ENCODE assay signal across 11 cellular contexts in the genomic region with DNA sequence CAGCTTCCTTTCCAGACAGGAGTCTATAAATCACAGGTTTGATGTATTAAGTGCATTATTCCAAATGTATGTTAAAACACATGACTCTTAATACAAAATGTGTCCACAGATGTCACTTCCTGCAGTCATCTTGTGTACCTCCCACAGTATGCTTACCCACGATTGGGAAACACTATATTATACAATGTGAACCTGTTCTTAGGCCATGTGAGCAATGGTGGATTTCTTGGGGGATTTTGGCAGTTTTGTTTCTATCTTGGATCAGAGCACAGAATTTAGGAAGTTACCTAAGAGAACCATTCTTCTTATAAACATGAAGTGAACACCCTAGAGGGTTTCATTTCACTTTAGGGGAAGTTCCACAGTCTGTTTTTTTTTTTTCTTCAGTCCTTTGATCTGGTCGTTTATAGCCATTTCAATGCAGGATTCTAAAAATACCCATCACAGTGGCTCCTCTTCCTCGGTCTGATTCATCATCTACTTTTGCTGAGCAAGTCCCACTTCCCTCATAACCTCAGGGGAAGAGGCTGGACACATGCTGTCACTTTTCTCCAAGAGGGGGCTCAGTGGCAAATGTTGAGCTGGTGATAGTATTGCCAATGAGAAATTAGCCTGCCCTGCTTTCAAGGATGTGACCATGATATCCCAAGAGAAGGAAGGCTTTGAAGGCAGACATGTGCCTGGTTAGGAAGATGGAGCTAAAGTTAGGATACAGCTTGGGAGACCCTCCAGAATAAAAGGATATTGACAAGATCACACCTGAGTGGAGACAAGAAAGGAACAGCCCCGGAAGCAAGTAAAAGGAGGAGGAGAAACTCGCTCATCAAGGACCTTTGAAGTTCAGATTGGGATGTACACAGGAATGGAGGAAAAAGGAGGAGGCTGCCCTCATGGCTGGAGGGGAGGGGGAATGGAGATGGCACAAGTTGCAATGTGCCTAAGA. TPM values are rescaled to one million over a fixed set of nuclear protein-coding genes. Genes with fewer than 3 reads are reported as not detected.
DNase-seq lines count a peak whose midpoint lies in the region; ATAC-seq and TF ChIP-seq lines count a peak whose summit lies in the region.
"Had no signal": no experiment of that assay in that cellular context is flagged by ENCODE, and none has a peak within 500 bp of the region (broad histone marks: within the 10 kb centered on the region; RNA-seq: fewer than 3 reads in every experiment).

No MANE protein-coding gene starts in this region.

- DNase-seq in GM10248 (ENCODE audit: extremely low spot score) (peak; percentile 59), HL-60 (ENCODE audit: low read depth in 1 of 2, low spot score in 1 of 2) (peak; percentile 75 to 78), kidney tubule cell (ENCODE audit: low spot score) (no peak), SK-N-DZ (ENCODE audit: low spot score) (no peak), H7 (no peak)
- DNase-seq in stimulated activated CD4-positive, alpha-beta T cell treated with anti-CD3 and anti-CD28 coated beads, Interleukin-2, amount 100 ng/mL, for 24 hours: no peak
- DNase-seq: activated CD4-positive, alpha-beta T cell treated with anti-CD3 and anti-CD28 coated beads for 48 hours; foreskin keratinocyte; stimulated activated CD4-positive, alpha-beta T cell treated with anti-CD3 and anti-CD28 coated beads, Interleukin-2, amount 100 ng/mL, for 48 hours had no signal

- intact Hi-C loops in dendritic cell treated with granulocyte-macrophage colony-stimulating factor and Interleukin-4, amounts not matched to agents 40 ng/mL and 50 ng/mL, for 4 days (cut with micrococcal nuclease): loop anchor here (2.0 kb wide), 1 partner anchor 25 kb away; no protein-coding TSS in a partner anchor

- H3K4me3 ChIP-seq in HL-60 (replicated peaks; ENCODE audit: insufficient read depth, low read length) (no peak overlapping the region), H7 (ENCODE audit: insufficient read depth, low read depth, low read length) (no peak overlapping the region)

- no peaks in the 10 kb centered on the region for H3K27me3 Mint-ChIP-seq in dendritic cell treated with granulocyte-macrophage colony-stimulating factor and Interleukin-4, amounts not matched to agents 40 ng/mL and 50 ng/mL, for 4 days

- CTCF ChIA-PET in GM10248 (lab: Yijun Ruan, JAX): interaction anchor here (0.9 to 3.8 kb wide), 13 partner anchors 12 to 266 kb away, joined by 3 to 27 read pairs (median 5); a partner anchor contains a TSS

- peak overlapping the region; percentile 68 for H3K27ac ChIP-seq in HL-60 (replicated peaks)
- H3K27ac ChIP-seq: foreskin keratinocyte had no signal

- ATAC-seq in GM21423 (IDR thresholded peaks at IDR 0.05; ENCODE audit: unreplicated experiment): peak; percentile 42
- ATAC-seq: foreskin keratinocyte had no signal

- no peaks in the 10 kb centered on the region for H3K9me3 Mint-ChIP-seq in dendritic cell treated with granulocyte-macrophage colony-stimulating factor and Interleukin-4, amounts not matched to agents 40 ng/mL and 50 ng/mL, for 4 days

- H3K27me3 ChIP-seq in HL-60 (ENCODE audit: insufficient read depth, poor library complexity, severe bottlenecking) (no peaks in the 10 kb centered on the region), H7 (ENCODE audit: control insufficient read depth, insufficient read depth, low read length) (no peaks in the 10 kb centered on the region; the same call in 1 of the 2 replicates)

- TF ChIP-seq CTCF in GM10248 (IDR thresholded peaks at IDR 0.05; ENCODE audit: control extremely low read depth, extremely low read depth, low read depth, missing control alignments) (no peak), HL-60 (IDR thresholded peaks at IDR 0.05; ENCODE audit: insufficient read depth, low read length) (no peak)

- no peaks in the 10 kb centered on the region for H3K36me3 ChIP-seq in H7 (replicated peaks; ENCODE audit: control insufficient read depth, insufficient read depth, low read length)

- peak overlapping the region; percentile 73 for H3K27ac Mint-ChIP-seq in dendritic cell treated with granulocyte-macrophage colony-stimulating factor and Interleukin-4, amounts not matched to agents 40 ng/mL and 50 ng/mL, for 4 days

- POLR2A ChIA-PET in GM10248 (lab: Yijun Ruan, JAX): interaction anchor here (0.7 to 1.9 kb wide), 3 partner anchors 11 to 53 kb away, joined by 3 to 13 read pairs (median 3); no protein-coding TSS in a partner anchor

- peaks cover 100% of the 10 kb centered on the region for H3K36me3 Mint-ChIP-seq in dendritic cell treated with granulocyte-macrophage colony-stimulating factor and Interleukin-4, amounts not matched to agents 40 ng/mL and 50 ng/mL, for 4 days (ENCODE audit: low read depth)

- peak overlapping the region; percentile 10 for H3K4me3 Mint-ChIP-seq in dendritic cell treated with granulocyte-macrophage colony-stimulating factor and Interleukin-4, amounts not matched to agents 40 ng/mL and 50 ng/mL, for 4 days

- H3K4me1 Mint-ChIP-seq in dendritic cell treated with granulocyte-macrophage colony-stimulating factor and Interleukin-4, amounts not matched to agents 40 ng/mL and 50 ng/mL, for 4 days (ENCODE audit: low read depth): peaks cover 87% of the 10 kb centered on the region

RNA-seq across cellular contexts. Expression of a gene that starts 22.6 kb away (rescaled TPM):
- polyA plus RNA-seq in SK-N-DZ (2014; cell fraction: cytosol; rRNA removed): 0.09 TPM in 1 of 2 replicates, not detected in the other
- 0.13 TPM in 1 of 2 replicates, not detected in the other for polyA plus RNA-seq in SK-N-DZ (2014; cell fraction: nucleus; rRNA removed)
- total RNA-seq in H7 (2014; rRNA removed; shearing (Covaris generic)): not detected in 2 replicates
- total RNA-seq: foreskin keratinocyte had no signal
- polyA plus RNA-seq: foreskin keratinocyte had no signal

Comparison
In these comparisons a context has a peak if more than half of its experiments do, and no peak if none do; other contexts are left out.
1. DNase-seq: peak in GM10248 (single experiment) and HL-60 (2 of 2); none in kidney tubule cell (single experiment), stimulated activated CD4-positive, alpha-beta T cell treated with anti-CD3 and anti-CD28 coated beads, Interleukin-2, amount 100 ng/mL, for 24 hours (0 of 2), SK-N-DZ (single experiment) and H7 (single experiment).